ENCODE assay signal across 17 cellular contexts in genomic region chr7:151211155-151211772, GRCh38. TPM values are rescaled to one million over a fixed set of nuclear protein-coding genes. Genes with fewer than 3 reads are reported as not detected.
DNase-seq lines count a peak whose midpoint lies in the region; ATAC-seq and TF ChIP-seq lines count a peak whose summit lies in the region.
"Had no signal": no experiment of that assay in that cellular context is flagged by ENCODE, and none has a peak within 500 bp of the region (broad histone marks: within the 10 kb centered on the region; RNA-seq: fewer than 3 reads in every experiment).

No MANE protein-coding gene starts in this region.

- no peak overlapping the region for H4K5ac ChIP-seq in IMR-90 (ENCODE audit: low read depth, low read length)

- no peak overlapping the region for H2BK5ac ChIP-seq in IMR-90 (ENCODE audit: low read depth, low read length, poor library complexity, severe bottlenecking)

- peaks cover 10 to 18% (median 15%) of the 10 kb centered on the region in 4 donors for H3K4me1 Mint-ChIP-seq in CD4-positive, CD25-positive, alpha-beta regulatory T cell
- peaks cover 15% of the 10 kb centered on the region for H3K4me1 Mint-ChIP-seq in endodermal cell
- H3K4me1 Mint-ChIP-seq: CD14-positive monocyte had no signal

- no peaks in the 10 kb centered on the region for H4K20me1 ChIP-seq in IMR-90 (ENCODE audit: insufficient read depth, low read length)

- H2AK5ac ChIP-seq in IMR-90 (ENCODE audit: low read depth, low read length): no peak overlapping the region

- H3K4me3 Mint-ChIP-seq in CD4-positive, CD25-positive, alpha-beta regulatory T cell: no peak overlapping the region
- no peak overlapping the region for H3K4me3 Mint-ChIP-seq in endodermal cell
- H3K4me3 Mint-ChIP-seq: CD14-positive monocyte had no signal

- H3K27me3 ChIP-seq in CD4-positive, CD25-positive, alpha-beta regulatory T cell (ENCODE audit: control insufficient read depth, insufficient read depth, low read length): no peaks in the 10 kb centered on the region
- H3K27me3 ChIP-seq in IMR-90 (ENCODE audit: control insufficient read depth, insufficient read depth, low read length) (peaks cover 19% of the 10 kb centered on the region), endodermal cell (ENCODE audit: control insufficient read depth, insufficient read depth, low read length, poor library complexity, severe bottlenecking) (no peaks in the 10 kb centered on the region)

- H3K23ac ChIP-seq in IMR-90 (ENCODE audit: low read depth, low read length): no peak overlapping the region

- H3K27ac Mint-ChIP-seq in CD4-positive, CD25-positive, alpha-beta regulatory T cell: peak overlapping the region in 2 of 3 donors; percentile 20 to 44
- peak overlapping the region; percentile 29 for H3K27ac Mint-ChIP-seq in endodermal cell

- no peak for TF ChIP-seq RAD21 in IMR-90 (IDR thresholded peaks at IDR 0.05; ENCODE audit: low read length)

- DNase-seq in CD4-positive, CD25-positive, alpha-beta regulatory T cell: no peak
- DNase-seq in IMR-90 (no peak), endodermal cell (no peak), NCI-H524 (lab: John Stamatoyannopoulos, UW) (no peak), NCI-H187 treated with DMSO at 0.1 percent for 48 hours (lab: John Stamatoyannopoulos, UW) (no peak)
- DNase-seq in stimulated activated CD4-positive, alpha-beta T cell treated with anti-CD3 and anti-CD28 coated beads, Interleukin-4, amount 100 ng/mL, for 24 hours: no peak
- DNase-seq: NCI-H1092, NCI-H1694 treated with DMSO at 0.1 percent for 48 hours, NCI-H446 treated with DMSO at 0.1 percent for 48 hours, NCI-H774, PC-9 had no signal

- H3K4me2 ChIP-seq in IMR-90 (ENCODE audit: low read depth, low read length): no peak overlapping the region
- H3K4me2 ChIP-seq: PC-9 had no signal

- H3K27ac ChIP-seq in CD4-positive, CD25-positive, alpha-beta regulatory T cell (ENCODE audit: insufficient read depth, low read length, poor library complexity, severe bottlenecking): no peak overlapping the region
- H3K27ac ChIP-seq in IMR-90 (ENCODE audit: insufficient read depth, low read length) (no peak overlapping the region), endodermal cell (ENCODE audit: low read depth, low read length) (no peak overlapping the region)
- H3K27ac ChIP-seq: PC-9, SK-N-MC had no signal

- H3K4ac ChIP-seq in IMR-90 (ENCODE audit: low read depth, low read length): no peak overlapping the region

- no peak overlapping the region for H2AFZ ChIP-seq in IMR-90 (replicated peaks; ENCODE audit: low read length, poor library complexity)
- H2AFZ ChIP-seq: PC-9 had no signal

- peaks cover 37% of the 10 kb centered on the region for H3K36me3 ChIP-seq in CD4-positive, CD25-positive, alpha-beta regulatory T cell (ENCODE audit: control insufficient read depth, insufficient read depth, low read length)
- H3K36me3 ChIP-seq in IMR-90 (ENCODE audit: control insufficient read depth, insufficient read depth, low read length) (peaks cover 34% of the 10 kb centered on the region), endodermal cell (ENCODE audit: control insufficient read depth, insufficient read depth, low read length) (peaks cover 34% of the 10 kb centered on the region)

- TF ChIP-seq CTCF in IMR-90 (conservative IDR thresholded peaks at IDR 0.05; ENCODE audit: low read depth, low read length) (no peak), endodermal cell (conservative IDR thresholded peaks at IDR 0.05) (peak; percentile 62)

- no peaks in the 10 kb centered on the region for H3K9me3 Mint-ChIP-seq in CD4-positive, CD25-positive, alpha-beta regulatory T cell
- H3K9me3 Mint-ChIP-seq in endodermal cell: no peaks in the 10 kb centered on the region
- H3K9me3 Mint-ChIP-seq: CD14-positive monocyte had no signal

- no peak overlapping the region for H2AK9ac ChIP-seq in IMR-90 (replicated peaks; ENCODE audit: low read depth, low read length, poor library complexity)

- H3K4me1 ChIP-seq in CD4-positive, CD25-positive, alpha-beta regulatory T cell (ENCODE audit: control insufficient read depth, insufficient read depth, low read length, poor library complexity, severe bottlenecking): peaks cover 16% of the 10 kb centered on the region
- no peaks in the 10 kb centered on the region for H3K4me1 ChIP-seq in IMR-90 (ENCODE audit: control insufficient read depth, insufficient read depth, low read length)
- peaks cover 8% of the 10 kb centered on the region for H3K4me1 ChIP-seq in endodermal cell (ENCODE audit: control insufficient read depth, insufficient read depth, low read length)

- no peak overlapping the region for H3K18ac ChIP-seq in IMR-90 (ENCODE audit: low read depth, low read length)

- in situ Hi-C loops in IMR-90 (cut with MboI; ENCODE audit: low sequenced_read_pairs): no loop called here

- no peak for ATAC-seq in CD4-positive, CD25-positive, alpha-beta regulatory T cell (ENCODE audit: low read depth in 2 of 2)
- ATAC-seq in IMR-90 (ENCODE audit: low read depth): no peak
- ATAC-seq: GM12878 had no signal

- no peak overlapping the region for H3K14ac ChIP-seq in IMR-90 (replicated peaks; ENCODE audit: low read depth, low read length)

- 100% methylated on average over 1 of the region's 3 CpGs; no CpG with 5 or more reads in 1 of the 2 experiments for WGBS in IMR-90 (ENCODE audit: extremely low coverage in 2 of 2, insufficient read length in 1 of 2), 2 experiments
- 88% methylated on average over 3 of the region's 3 CpGs; no CpG with 5 or more reads in 1 of the 2 experiments for WGBS in endodermal cell (ENCODE audit: insufficient coverage in 1 of 2, insufficient read length in 1 of 2), 2 experiments

- POLR2A ChIA-PET in IMR-90 (lab: Charles Lee; ENCODE audit: unreplicated experiment): interaction anchor here (0.6 kb wide), 1 partner anchor 10 kb away, joined by 11 read pairs; no protein-coding TSS in a partner anchor

- H3K56ac ChIP-seq in IMR-90 (ENCODE audit: extremely low read depth, insufficient read depth, low read length): no peak overlapping the region

- H2BK20ac ChIP-seq in IMR-90 (ENCODE audit: low read depth, low read length): no peak overlapping the region

- H3K36me3 Mint-ChIP-seq in CD4-positive, CD25-positive, alpha-beta regulatory T cell: peaks cover 19% of the 10 kb centered on the region
- H3K36me3 Mint-ChIP-seq in endodermal cell (ENCODE audit: low read depth): peaks cover 32% of the 10 kb centered on the region

- intact Hi-C loops in IMR-90 (cut with micrococcal nuclease): no loop called here

- dilution Hi-C loops in IMR-90 (cut with HindIII; ENCODE audit: low sequenced_read_pairs, unreplicated experiment): no loop called here

- no peak overlapping the region for H4K8ac ChIP-seq in IMR-90 (ENCODE audit: low read depth in 2 of 2, low read length in 2 of 2)

- no TSS peak for BruUV-seq in IMR-90 (replicated peaks; lab: Mats Ljungman, UMichigan)

- no peaks in the 10 kb centered on the region; the same call in 1 of the 2 replicates for H3K9me1 ChIP-seq in IMR-90 (ENCODE audit: insufficient read depth, low read length)

- no peaks in the 10 kb centered on the region for H3K9me3 ChIP-seq in CD4-positive, CD25-positive, alpha-beta regulatory T cell (ENCODE audit: control insufficient read depth in 2 of 2, low read length in 2 of 2)
- H3K9me3 ChIP-seq in IMR-90 (ENCODE audit: control insufficient read depth, insufficient read depth, low read length) (no peaks in the 10 kb centered on the region), endodermal cell (ENCODE audit: control insufficient read depth, low read length) (no peaks in the 10 kb centered on the region)

- CTCF ChIA-PET in IMR-90 (lab: Yijun Ruan, JAX): no interaction called here

- no peaks in the 10 kb centered on the region for H3K79me1 ChIP-seq in IMR-90 (ENCODE audit: low read depth in 1 of 2, low read length in 2 of 2)

- H4K91ac ChIP-seq in IMR-90 (ENCODE audit: insufficient read depth, low read depth, low read length): no peak overlapping the region

- no peak overlapping the region for H3K4me3 ChIP-seq in CD4-positive, CD25-positive, alpha-beta regulatory T cell (ENCODE audit: low read depth, low read length)
- no peak overlapping the region for H3K4me3 ChIP-seq in IMR-90 (ENCODE audit: insufficient read depth, low read depth, low read length)
- H3K4me3 ChIP-seq in endodermal cell (ENCODE audit: low read length): no peak overlapping the region
- H3K4me3 ChIP-seq: GM12878, PC-9, SK-N-MC had no signal

- H3K9ac ChIP-seq in IMR-90 (ENCODE audit: low read depth, low read length) (no peak overlapping the region), endodermal cell (ENCODE audit: extremely low read depth, low read length, poor library complexity, severe bottlenecking) (no peak overlapping the region)

- no peak for TF ChIP-seq POLR2A in IMR-90 (IDR thresholded peaks at IDR 0.05; ENCODE audit: low read depth, low read length)

- H2BK15ac ChIP-seq in IMR-90 (ENCODE audit: low read depth, low read length): no peak overlapping the region

- H3K27me3 Mint-ChIP-seq in CD4-positive, CD25-positive, alpha-beta regulatory T cell: peaks cover 6% of the 10 kb centered on the region
- peaks cover 4% of the 10 kb centered on the region for H3K27me3 Mint-ChIP-seq in endodermal cell (ENCODE audit: insufficient read depth)

- H2BK120ac ChIP-seq in IMR-90 (ENCODE audit: low read depth, low read length): no peak overlapping the region

RNA-seq across cellular contexts. Expression of gene H2BK1, which starts 1.0 kb away (rescaled TPM):
- total RNA-seq in CD4-positive, CD25-positive, alpha-beta regulatory T cell: 3.8 TPM
- polyA plus RNA-seq in CD4-positive, CD25-positive, alpha-beta regulatory T cell: not detected
- total RNA-seq in IMR-90 (2012; rRNA removed) (not detected in 2 replicates), endodermal cell (not detected)
- not detected in 2 replicates for polyA plus RNA-seq in IMR-90 (2012; rRNA removed)
- not detected in 2 replicates for polyA plus RNA-seq in IMR-90 (2012; cell fraction: cytosol; rRNA removed)
- polyA plus RNA-seq in IMR-90 (2012; cell fraction: nucleus; rRNA removed; ENCODE audit: low replicate concordance): not detected in 2 replicates
- not detected for polyA plus RNA-seq in endodermal cell (2013, experiment 1 of 2)
- not detected for polyA plus RNA-seq in endodermal cell (2013, experiment 2 of 2)
- total RNA-seq: A673, HT1080, M059J, PC-9 had no signal
- polyA plus RNA-seq: CD14-positive monocyte, GM12878 had no signal

RNA-seq across cellular contexts. Expression of gene ABCF2, which starts 15.7 kb away (rescaled TPM):
- 16.3 TPM for total RNA-seq in CD4-positive, CD25-positive, alpha-beta regulatory T cell
- polyA plus RNA-seq in CD4-positive, CD25-positive, alpha-beta regulatory T cell: 10 to 100 TPM; 25.9 to 31.4 (median 29.7) TPM
- total RNA-seq in IMR-90 (2012; rRNA removed): 100 and 103 TPM in 2 replicates
- polyA plus RNA-seq in IMR-90 (2012; rRNA removed): 40.3 and 46.2 TPM in 2 replicates
- 20.3 and 26.3 TPM in 2 replicates for polyA plus RNA-seq in IMR-90 (2012; cell fraction: cytosol; rRNA removed)
- polyA plus RNA-seq in IMR-90 (2012; cell fraction: nucleus; rRNA removed; ENCODE audit: low replicate concordance): 31.5 and 41.9 TPM in 2 replicates
- total RNA-seq in endodermal cell: 10 to 100 TPM; 43.3 to 48.9 TPM
- polyA plus RNA-seq in endodermal cell (2013, experiment 1 of 2): 43.5 TPM
- polyA plus RNA-seq in endodermal cell (2013, experiment 2 of 2): 37.8 TPM

RNA-seq across cellular contexts. Expression of gene CHPF2, which starts 21.0 kb away (rescaled TPM):
- 38.8 TPM for total RNA-seq in CD4-positive, CD25-positive, alpha-beta regulatory T cell
- 10 to 100 TPM; 18.8 to 24.8 (median 23.0) TPM for polyA plus RNA-seq in CD4-positive, CD25-positive, alpha-beta regulatory T cell
- 26.2 and 26.9 TPM in 2 replicates for total RNA-seq in IMR-90 (2012; rRNA removed)
- polyA plus RNA-seq in IMR-90 (2012; rRNA removed): 77.0 and 80.0 TPM in 2 replicates
- polyA plus RNA-seq in IMR-90 (2012; cell fraction: cytosol; rRNA removed): 51.8 and 111 TPM in 2 replicates
- polyA plus RNA-seq in IMR-90 (2012; cell fraction: nucleus; rRNA removed; ENCODE audit: low replicate concordance): 105 and 225 TPM in 2 replicates
- total RNA-seq in endodermal cell: 10 to 100 TPM; 31.9 to 35.6 TPM
- polyA plus RNA-seq in endodermal cell (2013, experiment 1 of 2): 23.1 TPM
- polyA plus RNA-seq in endodermal cell (2013, experiment 2 of 2): 19.4 TPM

RNA-seq across cellular contexts. Expression of gene ASB10, which starts 24.2 kb away (rescaled TPM):
- not detected for total RNA-seq in CD4-positive, CD25-positive, alpha-beta regulatory T cell
- polyA plus RNA-seq in CD4-positive, CD25-positive, alpha-beta regulatory T cell: not detected
- not detected in 2 replicates for total RNA-seq in IMR-90 (2012; rRNA removed)
- not detected in 2 replicates for polyA plus RNA-seq in IMR-90 (2012; rRNA removed)
- not detected in 2 replicates for polyA plus RNA-seq in IMR-90 (2012; cell fraction: cytosol; rRNA removed)
- not detected in 2 replicates for polyA plus RNA-seq in IMR-90 (2012; cell fraction: nucleus; rRNA removed; ENCODE audit: low replicate concordance)
- total RNA-seq in endodermal cell: not detected
- not detected for polyA plus RNA-seq in endodermal cell (2013, experiment 1 of 2)
- not detected for polyA plus RNA-seq in endodermal cell (2013, experiment 2 of 2)
- total RNA-seq: A673, GM12878, HT1080, M059J, PC-9 had no signal
- polyA plus RNA-seq: CD14-positive monocyte, GM12878 had no signal

RNA-seq across cellular contexts. Expression of gene SMARCD3, which starts 37.2 kb away (rescaled TPM):
- total RNA-seq in CD4-positive, CD25-positive, alpha-beta regulatory T cell: 4.7 TPM
- polyA plus RNA-seq in CD4-positive, CD25-positive, alpha-beta regulatory T cell: 1 to 10 TPM; 1.5 to 4.4 (median 2.1) TPM
- total RNA-seq in IMR-90 (2012; rRNA removed): 33.1 and 37.5 TPM in 2 replicates
- 43.8 and 48.5 TPM in 2 replicates for polyA plus RNA-seq in IMR-90 (2012; rRNA removed)
- 28.8 and 30.9 TPM in 2 replicates for polyA plus RNA-seq in IMR-90 (2012; cell fraction: cytosol; rRNA removed)
- 250 and 259 TPM in 2 replicates for polyA plus RNA-seq in IMR-90 (2012; cell fraction: nucleus; rRNA removed; ENCODE audit: low replicate concordance)
- total RNA-seq in endodermal cell: 10 to 100 TPM; 40.0 to 43.5 TPM
- polyA plus RNA-seq in endodermal cell (2013, experiment 1 of 2): 46.1 TPM
- polyA plus RNA-seq in endodermal cell (2013, experiment 2 of 2): 41.7 TPM
